Comparison of ENCODE assay signal across 11 cellular contexts in genomic region chr19:39655613-39656012, GRCh38. TPM values are rescaled to one million over a fixed set of nuclear protein-coding genes. Genes with fewer than 3 reads are reported as not detected.
"Had no signal": no experiment of that assay in that cellular context is flagged by ENCODE, and none has a peak within 500 bp of the region (broad histone marks: within the 10 kb centered on the region; RNA-seq: fewer than 3 reads in every experiment).

TSS of gene LGALS16 (plus strand) at chr19:39655913. CDS start at chr19:39655962, 49 bp downstream.

- H3K27ac Mint-ChIP-seq: HFFc6, IgD-negative memory B cell had no signal

- H3K4me3 Mint-ChIP-seq: HFFc6, IgD-negative memory B cell had no signal

- H3K36me3 ChIP-seq: HAP-1 had no signal

- H3K4me1 ChIP-seq: HAP-1 had no signal

- H3K4me3 ChIP-seq: GM23248, HAP-1 had no signal

- DNase-seq: GM23248, GOT3, H7, HFFc6 had no signal

- H3K9me3 ChIP-seq: HAP-1 had no signal

- FAIRE-seq: HepG2 had no signal

- H3K27ac ChIP-seq: GM23248, HL-60 had no signal

- H3K9ac ChIP-seq: GM23248 had no signal

- H3K9me3 Mint-ChIP-seq: HFFc6 had no signal

- ATAC-seq: HCT116, HepG2 had no signal

- H3K4me1 Mint-ChIP-seq: IgD-negative memory B cell had no signal

- H2AFZ ChIP-seq: GM23248 had no signal

RNA-seq across cellular contexts. Expression of gene LGALS16, which starts in this region (rescaled TPM):
- total RNA-seq: GM23248, H4, H7, HepG2, HFFc6, HT1080 had no signal
- polyA plus RNA-seq: GM23248, HepG2, IgD-negative memory B cell had no signal
